ENCODE assay signal across 27 cellular contexts in genomic region chr15:39745415-39745814, GRCh38. TPM values are rescaled to one million over a fixed set of nuclear protein-coding genes. Genes with fewer than 3 reads are reported as not detected.
"Had no signal": no experiment of that assay in that cellular context is flagged by ENCODE, and none has a peak within 500 bp of the region (broad histone marks: within the 10 kb centered on the region; RNA-seq: fewer than 3 reads in every experiment).

No MANE protein-coding gene starts in this region.

- H3K36me3 ChIP-seq: esophagus squamous epithelium, heart right ventricle, neutrophil, right atrium auricular region, tibial artery, upper lobe of left lung had no signal

- H3K9me3 Mint-ChIP-seq: central memory CD8-positive, alpha-beta T cell; natural killer cell; stimulated activated memory B cell treated with anti-CD40 and anti-IgM and Interleukin-4, amounts not matched to agents 10 μg/mL and 1 μg/mL and 100 μg/mL, for 72 hours had no signal

- H3K4me1 Mint-ChIP-seq: central memory CD8-positive, alpha-beta T cell; stimulated activated memory B cell treated with anti-CD40 and anti-IgM and Interleukin-4, amounts not matched to agents 10 μg/mL and 1 μg/mL and 100 μg/mL, for 72 hours had no signal

- DNase-seq: dermis blood vessel endothelial cell; effector memory CD4-positive, alpha-beta T cell; erythroblast; esophagus squamous epithelium; foreskin melanocyte; glutamatergic neuron; heart right ventricle; hippocampal formation; islet precursor cell; kidney glomerular epithelial cell; natural killer cell; stimulated activated CD4-positive, alpha-beta T cell treated with anti-CD3 and anti-CD28 coated beads, Interleukin-2, amount 100 ng/mL, for 24 hours; stimulated activated CD4-positive, alpha-beta T cell treated with anti-CD3 and anti-CD28 coated beads, Interleukin-4, amount 100 ng/mL, for 24 hours; stimulated activated naive CD8-positive, alpha-beta T cell treated with anti-CD3 and anti-CD28 coated beads, Interleukin-15, Interleukin-2, amounts not matched to agents 100 U/mL and 50 U/mL, for 24 hours; substantia nigra; testis; tibial artery; upper lobe of left lung had no signal

- H3K36me3 Mint-ChIP-seq: natural killer cell; stimulated activated memory B cell treated with anti-CD40 and anti-IgM and Interleukin-4, amounts not matched to agents 10 μg/mL and 1 μg/mL and 100 μg/mL, for 72 hours had no signal

- ATAC-seq: heart right ventricle; sciatic nerve; stimulated activated memory B cell treated with anti-CD40 and anti-IgM and Interleukin-4, amounts not matched to agents 10 μg/mL and 1 μg/mL and 100 μg/mL, for 72 hours; stimulated activated naive CD8-positive, alpha-beta T cell treated with anti-CD3 and anti-CD28 coated beads, Interleukin-15, Interleukin-2, amounts not matched to agents 100 U/mL and 50 U/mL, for 24 hours had no signal

- H3K4me3 ChIP-seq: coronary artery, esophagus squamous epithelium, heart right ventricle, right atrium auricular region, testis, tibial artery, upper lobe of left lung had no signal

- H3K27me3 Mint-ChIP-seq: progenitor cell of endocrine pancreas had no signal

- H3K9me3 ChIP-seq: esophagus squamous epithelium, heart right ventricle, neutrophil, right atrium auricular region, testis, tibial artery, upper lobe of left lung had no signal

- H3K4me3 Mint-ChIP-seq: central memory CD8-positive, alpha-beta T cell; natural killer cell; stimulated activated memory B cell treated with anti-CD40 and anti-IgM and Interleukin-4, amounts not matched to agents 10 μg/mL and 1 μg/mL and 100 μg/mL, for 72 hours had no signal

- H3K27ac ChIP-seq: coronary artery, esophagus squamous epithelium, heart right ventricle, parathyroid adenoma, right atrium auricular region, testis, tibial artery, upper lobe of left lung had no signal

- H3K27ac Mint-ChIP-seq: natural killer cell; progenitor cell of endocrine pancreas; stimulated activated memory B cell treated with anti-CD40 and anti-IgM and Interleukin-4, amounts not matched to agents 10 μg/mL and 1 μg/mL and 100 μg/mL, for 72 hours had no signal

- H3K4me1 ChIP-seq: parathyroid adenoma, right atrium auricular region, testis, tibial artery, upper lobe of left lung had no signal

- H3K27me3 ChIP-seq: esophagus squamous epithelium, heart right ventricle, neutrophil, right atrium auricular region, testis, upper lobe of left lung had no signal

RNA-seq across cellular contexts. Expression of gene FSIP1, which starts 37.2 kb away (rescaled TPM):
- total RNA-seq: mesenteric fat pad had no signal
